ENCODE assay signal across 8 cellular contexts in the genomic region with DNA sequence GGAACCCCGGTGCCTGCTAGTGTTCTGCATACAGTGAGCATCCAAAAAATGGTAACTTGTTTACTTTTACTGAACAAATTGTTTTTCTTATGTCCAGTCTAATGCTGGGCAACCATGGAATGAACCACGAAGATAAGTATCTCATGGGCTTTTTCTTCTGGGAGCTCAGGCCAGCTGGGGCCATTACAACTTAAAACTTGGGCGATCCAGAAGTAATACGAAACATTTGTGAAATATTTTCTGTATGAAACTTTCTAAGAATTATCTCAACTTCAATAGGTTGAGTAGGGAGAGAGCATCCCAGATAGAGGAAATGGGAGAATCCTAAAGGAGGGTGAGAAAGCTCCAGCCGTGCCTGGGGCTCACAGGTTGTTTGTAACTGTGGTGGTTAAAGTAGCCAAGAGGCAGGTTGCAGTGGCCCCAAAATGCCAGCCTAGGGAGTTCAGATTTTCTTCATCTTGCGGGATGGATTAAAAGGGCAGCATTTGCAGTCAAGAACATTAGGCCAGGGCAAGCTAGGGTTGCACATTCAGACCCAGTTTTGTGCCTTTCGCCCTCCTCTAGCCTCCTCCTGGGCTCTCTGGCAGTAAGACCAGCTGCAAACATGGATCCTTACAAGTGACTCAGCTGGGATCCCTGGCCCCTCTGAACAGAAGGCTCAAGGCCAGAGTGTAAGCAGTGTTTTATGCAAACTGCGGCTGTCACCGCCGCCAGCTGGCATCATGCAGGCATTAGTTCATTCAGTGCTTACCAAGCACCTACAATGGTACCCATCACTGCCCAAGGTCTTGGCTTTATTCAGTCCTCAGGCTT. TPM values are rescaled to one million over a fixed set of nuclear protein-coding genes. Genes with fewer than 3 reads are reported as not detected.
DNase-seq lines count a peak whose midpoint lies in the region; ATAC-seq and TF ChIP-seq lines count a peak whose summit lies in the region.

No MANE protein-coding gene starts in this region.

- H3K9me3 ChIP-seq in IMR-90 (ENCODE audit: control insufficient read depth, insufficient read depth, low read length) (no peaks in the 10 kb centered on the region), mucosa of stomach (ENCODE audit: control insufficient read depth, low read length) (no peaks in the 10 kb centered on the region)

- peak overlapping the region; percentile 88 for H3K4me2 ChIP-seq in IMR-90 (ENCODE audit: low read depth, low read length)

- peak overlapping the region; percentile 91 for H2AK9ac ChIP-seq in IMR-90 (replicated peaks; ENCODE audit: low read depth, low read length, poor library complexity)

- H2BK15ac ChIP-seq in IMR-90 (ENCODE audit: low read depth, low read length): no peak overlapping the region

- H4K8ac ChIP-seq in IMR-90 (ENCODE audit: low read depth in 2 of 2, low read length in 2 of 2): peak overlapping the region; percentile 17 to 96; a peak in 3 of 4 replicates

- no TSS peak for BruUV-seq in IMR-90 (replicated peaks; lab: Mats Ljungman, UMichigan)

- H2BK120ac ChIP-seq in IMR-90 (ENCODE audit: low read depth, low read length): peak overlapping the region; percentile 72

- CTCF ChIA-PET in IMR-90 (lab: Yijun Ruan, JAX) (interaction anchor here (1.0 to 1.1 kb wide), 2 partner anchors 16 kb away, joined by 3 read pairs; no protein-coding TSS in a partner anchor), HEK293T (lab: Yijun Ruan, JAX) (interaction anchor here (1.0 to 1.1 kb wide), 2 partner anchors 13 to 58 kb away, joined by 3 to 4 read pairs; no protein-coding TSS in a partner anchor)

- H3K27me3 ChIP-seq in IMR-90 (ENCODE audit: control insufficient read depth, insufficient read depth, low read length) (no peaks in the 10 kb centered on the region), mucosa of stomach (ENCODE audit: control insufficient read depth, insufficient read depth, low read length) (no peaks in the 10 kb centered on the region)

- H3K56ac ChIP-seq in IMR-90 (ENCODE audit: extremely low read depth, insufficient read depth, low read length): peak overlapping the region; percentile 53; the same call in 1 of the 2 replicates

- no peak for TF ChIP-seq RAD21 in IMR-90 (IDR thresholded peaks at IDR 0.05; ENCODE audit: low read length)

- POLR2A ChIA-PET in IMR-90 (lab: Charles Lee; ENCODE audit: unreplicated experiment) (interaction anchor here (0.6 to 1.5 kb wide), 2 partner anchors 16 to 906 kb away, joined by 3 read pairs; no protein-coding TSS in a partner anchor), HEK293T (lab: Yijun Ruan, JAX) (interaction anchor here (0.6 to 2.3 kb wide), 13 partner anchors 10 to 1480 kb away, joined by 3 to 28 read pairs (median 4); partner anchors contain the start of genes CDH22 and YWHAB)

- H4K20me1 ChIP-seq in IMR-90 (ENCODE audit: insufficient read depth, low read length): peaks cover 23% of the 10 kb centered on the region; the same call in 1 of the 2 replicates

- peak overlapping the region; percentile 48 for H3K18ac ChIP-seq in IMR-90 (ENCODE audit: low read depth, low read length)

- no peak for TF ChIP-seq CTCF in 22Rv1 (IDR thresholded peaks at IDR 0.05)
- TF ChIP-seq CTCF in IMR-90 (conservative IDR thresholded peaks at IDR 0.05; ENCODE audit: low read depth, low read length): no peak

- peaks cover 23% of the 10 kb centered on the region for H3K9me1 ChIP-seq in IMR-90 (ENCODE audit: insufficient read depth, low read length)

- peak overlapping the region; percentile 52 for H2BK5ac ChIP-seq in IMR-90 (ENCODE audit: low read depth, low read length, poor library complexity, severe bottlenecking)

- peak overlapping the region; percentile 43 for H4K91ac ChIP-seq in IMR-90 (ENCODE audit: insufficient read depth, low read depth, low read length)

- peak overlapping the region; percentile 85 for H3K9ac ChIP-seq in IMR-90 (ENCODE audit: low read depth, low read length)
- peak overlapping the region; percentile 22 for H3K9ac ChIP-seq in mucosa of stomach (ENCODE audit: low read length)

- TF ChIP-seq POLR2A in IMR-90 (IDR thresholded peaks at IDR 0.05; ENCODE audit: low read depth, low read length): no peak

- H2BK20ac ChIP-seq in IMR-90 (ENCODE audit: low read depth, low read length): 0 out of 2 replicates have a peak overlapping the region, but pooled peaks have one; percentile 33

- peak overlapping the region; percentile 93 for H2AFZ ChIP-seq in IMR-90 (replicated peaks; ENCODE audit: low read length, poor library complexity)

- peak overlapping the region; percentile 82 for H4K5ac ChIP-seq in IMR-90 (ENCODE audit: low read depth, low read length)

- H3K23ac ChIP-seq in IMR-90 (ENCODE audit: low read depth, low read length): peak overlapping the region; percentile 79

- intact Hi-C loops in IMR-90 (cut with micrococcal nuclease): loop anchor here (2.0 kb wide), 1 partner anchor 42 kb away; the partner anchor contains the start of gene ELMO2

- H3K4me1 ChIP-seq in IMR-90 (ENCODE audit: control insufficient read depth, insufficient read depth, low read length): peaks cover 2% of the 10 kb centered on the region; the same call in 1 of the 2 replicates
- H3K4me1 ChIP-seq in mucosa of stomach (ENCODE audit: control insufficient read depth, insufficient read depth, low read length): peaks cover 26% of the 10 kb centered on the region

- H2AK5ac ChIP-seq in IMR-90 (ENCODE audit: low read depth, low read length): peak overlapping the region; percentile 8; the same call in 1 of the 2 replicates

- WGBS in IMR-90 (ENCODE audit: extremely low coverage in 2 of 2, insufficient read length in 1 of 2), 2 experiments: 80% methylated on average over 5 of the region's 10 CpGs; no CpG with 5 or more reads in 1 of the 2 experiments

- H3K36me3 ChIP-seq in IMR-90 (ENCODE audit: control insufficient read depth, insufficient read depth, low read length) (peaks cover 39% of the 10 kb centered on the region), mucosa of stomach (ENCODE audit: control insufficient read depth, insufficient read depth, low read length) (peaks cover under 1% of the 10 kb centered on the region)

- peaks cover 29 to 46% of the 10 kb centered on the region in 2 experiments for H3K79me1 ChIP-seq in IMR-90 (ENCODE audit: low read depth in 1 of 2, low read length in 2 of 2)

- dilution Hi-C loops in IMR-90 (cut with HindIII; ENCODE audit: low sequenced_read_pairs, unreplicated experiment): no loop called here

- DNase-seq in IMR-90 (no peak), cerebellar cortex (ENCODE audit: low spot score) (peak; percentile 46), HEK293T (ENCODE audit: extremely low spot score) (no peak), AML-193 (lab: John Stamatoyannopoulos, UW) (no peak)
- DNase-seq in activated CD4-positive, CD25-positive, alpha-beta regulatory T cell treated with anti-CD3 and anti-CD28 coated beads, Interleukin-2, amount 50 U/mL, for 72 hours: no peak

- no peak; the same call in none of the 2 replicates for ATAC-seq in IMR-90 (ENCODE audit: low read depth)
- no peak for ATAC-seq in HG03442 (IDR thresholded peaks at IDR 0.05; ENCODE audit: unreplicated experiment)

- in situ Hi-C loops in IMR-90 (cut with MboI; ENCODE audit: low sequenced_read_pairs): no loop called here

- H3K4me3 ChIP-seq in IMR-90 (ENCODE audit: insufficient read depth, low read depth, low read length) (peak overlapping the region; percentile 96), mucosa of stomach (ENCODE audit: low read length) (peak overlapping the region; percentile 5)

- H3K14ac ChIP-seq in IMR-90 (replicated peaks; ENCODE audit: low read depth, low read length): peak overlapping the region; percentile 86

- H3K27ac ChIP-seq in 22Rv1 (peak overlapping the region; percentile 94), IMR-90 (ENCODE audit: insufficient read depth, low read length) (peak overlapping the region; percentile 72)

- peak overlapping the region; percentile 92 for H3K4ac ChIP-seq in IMR-90 (ENCODE audit: low read depth, low read length)

TF ChIP-seq in IMR-90, 13 proteins besides CTCF, POLR2A, EP300 and RAD21:
- TF ChIP-seq MAFK (IDR thresholded peaks at IDR 0.05; ENCODE audit: low read depth, low read length) (no peak), CHD1 (IDR thresholded peaks at IDR 0.05; ENCODE audit: low read depth, low read length) (no peak), MAZ (IDR thresholded peaks at IDR 0.05; ENCODE audit: borderline replicate concordance, low read depth, low read length) (no peak), RCOR1 (IDR thresholded peaks at IDR 0.05; ENCODE audit: insufficient replicate concordance, low read length) (no peak), SMC3 (IDR thresholded peaks at IDR 0.05; ENCODE audit: low read depth, low read length) (no peak), FOS (IDR thresholded peaks at IDR 0.05; ENCODE audit: low read depth, low read length) (no peak)

TF ChIP-seq in HEK293T, 16 proteins besides CTCF, POLR2A, EP300 and RAD21:
- TF ChIP-seq HDGF (IDR thresholded peaks at IDR 0.05; ENCODE audit: borderline replicate concordance) (no peak), FOXA1 (IDR thresholded peaks at IDR 0.05) (no peak), LEF1 (IDR thresholded peaks at IDR 0.05; ENCODE audit: borderline replicate concordance) (no peak), L3MBTL2 (conservative IDR thresholded peaks at IDR 0.05) (no peak), FOXM1 (IDR thresholded peaks at IDR 0.05; ENCODE audit: borderline replicate concordance) (no peak), ELF4 (IDR thresholded peaks at IDR 0.05) (no peak), NFRKB (IDR thresholded peaks at IDR 0.05) (no peak), TARDBP (IDR thresholded peaks at IDR 0.05) (no peak), BHLHE40 (IDR thresholded peaks at IDR 0.05; ENCODE audit: borderline replicate concordance) (no peak), CTBP1 (IDR thresholded peaks at IDR 0.05; ENCODE audit: borderline replicate concordance) (no peak), SP1 (IDR thresholded peaks at IDR 0.05) (no peak)

RNA-seq across cellular contexts. Expression of gene ELMO2, which starts 41.5 kb away (rescaled TPM):
- 45.0 and 52.7 TPM in 2 replicates for total RNA-seq in IMR-90 (2012; rRNA removed)
- polyA plus RNA-seq in IMR-90 (2012; rRNA removed): 26.7 and 29.2 TPM in 2 replicates
- 16.9 and 22.6 TPM in 2 replicates for polyA plus RNA-seq in IMR-90 (2012; cell fraction: cytosol; rRNA removed)
- 35.8 and 45.2 TPM in 2 replicates for polyA plus RNA-seq in IMR-90 (2012; cell fraction: nucleus; rRNA removed; ENCODE audit: low replicate concordance)

RNA-seq across cellular contexts. Expression of gene CDH22, which starts 56.6 kb away (rescaled TPM):
- total RNA-seq in IMR-90 (2012; rRNA removed): not detected in 2 replicates
- polyA plus RNA-seq in IMR-90 (2012; rRNA removed): not detected in 2 replicates
- polyA plus RNA-seq in IMR-90 (2012; cell fraction: cytosol; rRNA removed): not detected in 2 replicates
- not detected in 2 replicates for polyA plus RNA-seq in IMR-90 (2012; cell fraction: nucleus; rRNA removed; ENCODE audit: low replicate concordance)
